14 cellular contexts compared by ENCODE assay signal in genomic region chr7:116871061-116871700, GRCh38. TPM values are rescaled to one million over a fixed set of nuclear protein-coding genes. Genes with fewer than 3 reads are reported as not detected.
A peak's percentile ranks its signal among the peaks of the same experiment; 100 is the strongest.
DNase-seq lines count a peak whose midpoint lies in the region; ATAC-seq and TF ChIP-seq lines count a peak whose summit lies in the region.
"Had no signal": no experiment of that assay in that cellular context is flagged by ENCODE, and none has a peak within 500 bp of the region (broad histone marks: within the 10 kb centered on the region; RNA-seq: fewer than 3 reads in every experiment).

No MANE protein-coding gene starts in this region.

- H3K79me2 ChIP-seq in SK-N-SH (ENCODE audit: insufficient read depth) (peaks cover 100% of the 10 kb centered on the region), H9 (ENCODE audit: insufficient read depth, low read length) (peaks cover 34% of the 10 kb centered on the region; the same call in 1 of the 2 replicates)

- H3K27me3 Mint-ChIP-seq in H9 (ENCODE audit: low read depth) (no peaks in the 10 kb centered on the region), nephron progenitor cell (ENCODE audit: low read depth, poor library complexity) (no peaks in the 10 kb centered on the region)
- H3K27me3 Mint-ChIP-seq in effector memory CD8-positive, alpha-beta T cell: no peaks in the 10 kb centered on the region

- peaks cover 8 to 21% (median 14%) of the 10 kb centered on the region in 3 experiments; a peak in 6 of 7 replicates for H3K36me3 Mint-ChIP-seq in H9 (ENCODE audit: insufficient read depth in 1 of 3, low read depth in 3 of 3)
- H3K36me3 Mint-ChIP-seq in effector memory CD8-positive, alpha-beta T cell (ENCODE audit: insufficient read depth): peaks cover 7% of the 10 kb centered on the region
- H3K36me3 Mint-ChIP-seq in nephron progenitor cell (ENCODE audit: low read depth): peaks cover 67% of the 10 kb centered on the region

- H2BK120ac ChIP-seq in H9 (ENCODE audit: low read depth, low read length, poor library complexity, severe bottlenecking): no peak overlapping the region

- H3K27ac Mint-ChIP-seq in H9: peak overlapping the region in 2 of 3 experiments; percentile 31 to 58; a peak in 3 of 7 replicates
- no peak overlapping the region for H3K27ac Mint-ChIP-seq in effector memory CD8-positive, alpha-beta T cell
- H3K27ac Mint-ChIP-seq in nephron progenitor cell: peak overlapping the region; percentile 68

- no peak overlapping the region for H2AK5ac ChIP-seq in H9 (ENCODE audit: insufficient read length, low read length)

- peaks cover 9% of the 10 kb centered on the region for H3F3A ChIP-seq in SK-N-SH (replicated peaks; ENCODE audit: insufficient read depth)

- H3K4me1 Mint-ChIP-seq in H9: peaks cover 15 to 17% of the 10 kb centered on the region in 2 experiments
- H3K4me1 Mint-ChIP-seq in effector memory CD8-positive, alpha-beta T cell (ENCODE audit: low read depth in 2 of 2): peaks cover 47 to 68% of the 10 kb centered on the region in 2 donors
- H3K4me1 Mint-ChIP-seq in nephron progenitor cell: peaks cover 18% of the 10 kb centered on the region

- H3K27me3 ChIP-seq in SK-N-SH (ENCODE audit: insufficient read depth) (no peaks in the 10 kb centered on the region), H9 (ENCODE audit: insufficient read depth, low read length) (no peaks in the 10 kb centered on the region)
- H3K27me3 ChIP-seq: pancreas had no signal

- no peak overlapping the region for H3K56ac ChIP-seq in H9 (ENCODE audit: insufficient read length, low read depth, low read length)

- H4K8ac ChIP-seq in H9 (replicated peaks; ENCODE audit: insufficient read length, low read depth, low read length): no peak overlapping the region

- no peak for TF ChIP-seq CTCF in SK-N-SH (IDR thresholded peaks at IDR 0.05)
- no peak for TF ChIP-seq CTCF in H9 (conservative IDR thresholded peaks at IDR 0.05)
- TF ChIP-seq CTCF in nephron progenitor cell (IDR thresholded peaks at IDR 0.05): no peak

- H2BK20ac ChIP-seq in H9 (ENCODE audit: low read depth, low read length, poor library complexity, severe bottlenecking): no peak overlapping the region

- DNase-seq in SK-N-SH (no peak), H9 (no peak), nephron progenitor cell (no peak), SHP77 treated with DMSO at 0.1 percent for 48 hours (lab: John Stamatoyannopoulos, UW) (no peak), NCI-H1048 (lab: John Stamatoyannopoulos, UW) (no peak)
- no peak for DNase-seq in effector memory CD8-positive, alpha-beta T cell
- DNase-seq: activated CD4-positive, CD25-positive, alpha-beta regulatory T cell; GOT3; NCI-H1436 treated with DMSO at 0.1 percent for 48 hours; pancreas; stimulated activated CD8-positive, alpha-beta memory T cell treated with anti-CD3 and anti-CD28 coated beads, Interleukin-4, amount 100 ng/mL, for 48 hours had no signal

- H3K4ac ChIP-seq in H9 (ENCODE audit: low read depth, low read length): no peak overlapping the region

- H3K9me2 ChIP-seq in SK-N-SH: no peaks in the 10 kb centered on the region

- CTCF ChIA-PET in SK-N-SH (lab: Yijun Ruan, JAX): interaction anchor here (1.0 kb wide), 1 partner anchor 70 kb away, joined by 3 read pairs; no protein-coding TSS in a partner anchor

- peaks cover 16 to 21% of the 10 kb centered on the region in 2 experiments for H3K36me3 ChIP-seq in SK-N-SH (replicated peaks in 1 of 2; ENCODE audit: control insufficient read depth in 1 of 2, insufficient read depth in 2 of 2, low read length in 1 of 2)
- H3K36me3 ChIP-seq: pancreas had no signal

- no peak for TF ChIP-seq EP300 in SK-N-SH (IDR thresholded peaks at IDR 0.05; ENCODE audit: borderline replicate concordance in 1 of 2, low read depth in 1 of 2, low read length in 1 of 2)

- no peak overlapping the region for H2BK15ac ChIP-seq in H9 (ENCODE audit: low read depth, low read length)

- no peak overlapping the region for H2BK5ac ChIP-seq in H9 (ENCODE audit: insufficient read length, low read length)

- H3K18ac ChIP-seq in H9 (ENCODE audit: insufficient read length, low read depth, low read length): no peak overlapping the region

- H3K27ac ChIP-seq in SK-N-SH (ENCODE audit: low read depth in 2 of 2, low read length in 1 of 2) (no peak overlapping the region), H9 (ENCODE audit: insufficient read length, low read depth, low read length) (no peak overlapping the region)
- H3K27ac ChIP-seq: 22Rv1, pancreas had no signal

- no peak overlapping the region for H4K91ac ChIP-seq in H9 (ENCODE audit: insufficient read length, low read depth, low read length)

- no peak overlapping the region for H3K4me3 Mint-ChIP-seq in H9
- peak overlapping the region; percentile 7 to 33 for H3K4me3 Mint-ChIP-seq in effector memory CD8-positive, alpha-beta T cell
- no peak overlapping the region for H3K4me3 Mint-ChIP-seq in nephron progenitor cell

- no peak overlapping the region for H2AFZ ChIP-seq in SK-N-SH (ENCODE audit: low read depth)
- H2AFZ ChIP-seq in H9 (ENCODE audit: low read length): no peak overlapping the region

- no peak overlapping the region for H2BK12ac ChIP-seq in H9 (ENCODE audit: insufficient read length, low read depth, low read length)

- H3K23me2 ChIP-seq in H9 (ENCODE audit: insufficient read length, low read depth, low read length, poor library complexity, severe bottlenecking): no peaks in the 10 kb centered on the region

- TF ChIP-seq RAD21 in SK-N-SH (IDR thresholded peaks at IDR 0.05; ENCODE audit: low read length): no peak

- H3T11ph ChIP-seq in H9 (ENCODE audit: low read length): no peak overlapping the region

- H3K9me3 Mint-ChIP-seq in H9: no peaks in the 10 kb centered on the region
- no peaks in the 10 kb centered on the region for H3K9me3 Mint-ChIP-seq in effector memory CD8-positive, alpha-beta T cell
- peaks cover 4% of the 10 kb centered on the region for H3K9me3 Mint-ChIP-seq in nephron progenitor cell

- H3K79me1 ChIP-seq in H9 (ENCODE audit: insufficient read depth, low read depth, low read length, poor library complexity, severe bottlenecking): peaks cover 6% of the 10 kb centered on the region

- no peak overlapping the region for H3K4me3 ChIP-seq in SK-N-SH (ENCODE audit: low read depth in 2 of 2, low read length in 1 of 2)
- H3K4me3 ChIP-seq: pancreas had no signal

- no peak overlapping the region for H3K23ac ChIP-seq in H9 (ENCODE audit: insufficient read length, low read depth, low read length)

- H4K20me1 ChIP-seq in SK-N-SH (ENCODE audit: insufficient read depth) (peaks cover 100% of the 10 kb centered on the region), H9 (ENCODE audit: control insufficient read depth, insufficient read depth, insufficient read length) (no peaks in the 10 kb centered on the region)

- H3K9ac ChIP-seq in SK-N-SH: no peak overlapping the region
- no peak overlapping the region for H3K9ac ChIP-seq in H9 (ENCODE audit: extremely low read depth, insufficient read length, low read length)

- ATAC-seq in SK-N-SH treated with all-trans-retinoic acid at 6 μM for 48 hours: no peak; the same call in 2 of the 3 replicates
- peak; percentile 26 for ATAC-seq in effector memory CD8-positive, alpha-beta T cell (replicated peaks)
- no peak for ATAC-seq in HG03565 (IDR thresholded peaks at IDR 0.05; ENCODE audit: unreplicated experiment)
- ATAC-seq: pancreas had no signal

- H3K9me3 ChIP-seq in SK-N-SH: no peaks in the 10 kb centered on the region
- no peaks in the 10 kb centered on the region for H3K9me3 ChIP-seq in H9 (ENCODE audit: control insufficient read depth, low read depth, low read length)
- H3K9me3 ChIP-seq: pancreas had no signal

- no peak overlapping the region for H3K14ac ChIP-seq in H9 (ENCODE audit: insufficient read depth, low read length)

- no peak overlapping the region for H4K5ac ChIP-seq in H9 (ENCODE audit: insufficient read length, low read depth, low read length)

- H3K4me1 ChIP-seq in SK-N-SH (ENCODE audit: control insufficient read depth in 1 of 2, insufficient read depth in 2 of 2, low read depth in 1 of 2, low read length in 1 of 2) (peaks cover 2 to 13% of the 10 kb centered on the region in 2 experiments), H9 (ENCODE audit: insufficient read depth, low read length) (no peaks in the 10 kb centered on the region)

- peak overlapping the region; percentile 12 for H3K4me2 ChIP-seq in SK-N-SH
- H3K4me2 ChIP-seq in H9 (ENCODE audit: insufficient read depth, insufficient read length, low read length): no peak overlapping the region

- WGBS in SK-N-SH (ENCODE audit: low lambda C conversion rate): 96% methylated on average over 6 of the region's 6 CpGs
- no CpG with 5 or more reads among the region's 6 CpGs for WGBS in H9 (ENCODE audit: extremely low coverage, insufficient read length, low lambda C conversion rate)

- POLR2A ChIA-PET in SK-N-SH (lab: Yijun Ruan, JAX): no interaction called here

TF ChIP-seq in SK-N-SH, 30 proteins besides CTCF, POLR2A, EP300 and RAD21 (continues in another document):
- TF ChIP-seq JUND (IDR thresholded peaks at IDR 0.05): no peak
- TF ChIP-seq PBX3 (IDR thresholded peaks at IDR 0.05): no peak
- TF ChIP-seq NRF1 (IDR thresholded peaks at IDR 0.05; ENCODE audit: low read depth, low read length): no peak
- no peak for TF ChIP-seq NFIC (IDR thresholded peaks at IDR 0.05; ENCODE audit: borderline replicate concordance)

TF ChIP-seq in SK-N-SH treated with all-trans-retinoic acid at 6 μM for 48 hours, 23 proteins besides CTCF, POLR2A, EP300 and RAD21:
- no peak for TF ChIP-seq TSHZ2 (CRISPR knock-in tag; IDR thresholded peaks at IDR 0.05)

RNA-seq across cellular contexts. Expression of gene CAPZA2, which starts 8.8 kb away (rescaled TPM):
- 44.6 and 65.6 TPM in 2 replicates for polyA plus RNA-seq in SK-N-SH (2012; rRNA removed)
- 85.6 and 130 TPM in 2 replicates for polyA plus RNA-seq in SK-N-SH (2012; cell fraction: cytosol; rRNA removed)
- 11.0 and 33.0 TPM in 2 replicates for polyA plus RNA-seq in SK-N-SH (2012; cell fraction: nucleus; rRNA removed)
- total RNA-seq in H9 (2021): 131 and 132 TPM in 2 replicates

Comparison
In these comparisons a context has a peak if more than half of its experiments do, and no peak if none do; other contexts are left out.
1. H3K27ac Mint-ChIP-seq: peak in H9 (2 of 3) and nephron progenitor cell (single experiment); none in effector memory CD8-positive, alpha-beta T cell (0 of 2).
2. H3K4me3 Mint-ChIP-seq: peak in effector memory CD8-positive, alpha-beta T cell (2 of 2); none in H9 (0 of 2) and nephron progenitor cell (single experiment).